ENCODE assay signal across 1 cellular context in the genomic region with DNA sequence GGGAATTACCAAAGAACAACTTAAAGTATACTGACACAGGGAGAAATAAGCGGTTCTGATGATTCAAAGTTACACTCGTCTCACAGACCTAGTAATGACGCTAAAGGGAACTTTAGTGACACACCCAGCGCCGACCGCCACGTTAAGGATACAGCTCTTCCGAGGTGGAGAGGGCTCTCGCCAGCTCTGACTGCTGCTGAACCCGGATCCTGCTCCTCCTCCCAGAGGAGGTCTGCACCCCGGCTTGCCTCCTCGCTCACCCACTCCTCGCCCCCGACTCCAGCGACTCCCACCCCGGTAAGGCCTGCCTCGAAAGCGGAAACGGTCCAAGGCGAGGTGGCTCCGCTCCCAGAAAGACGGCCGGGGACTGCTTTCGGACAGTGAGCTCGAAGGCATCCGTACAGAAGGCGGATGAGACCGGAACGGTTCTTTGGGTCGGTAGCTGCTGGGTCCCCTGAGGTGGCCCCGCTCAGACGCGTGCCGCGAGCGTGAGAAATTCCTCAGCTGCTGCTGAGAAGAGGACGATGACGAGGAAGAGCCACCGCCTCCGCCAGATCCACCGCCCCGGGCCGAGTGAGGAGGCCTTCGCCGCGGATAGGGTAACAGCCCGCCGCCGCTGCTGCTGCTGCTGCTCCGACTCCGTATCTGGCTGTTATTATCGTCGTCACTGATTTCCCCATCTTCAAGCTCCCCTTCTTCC.
A peak's percentile ranks its signal among the peaks of the same experiment; 100 is the strongest.
TF ChIP-seq lines count a peak whose summit lies in the region.

No MANE protein-coding gene starts in this region.

TF ChIP-seq in HepG2, 621 proteins besides CTCF, POLR2A, EP300 and RAD21 (continued from another document and continues in another):
- TF ChIP-seq ZNF75D (CRISPR knock-in tag; IDR thresholded peaks at IDR 0.05; ENCODE audit: borderline replicate concordance): no peak
- TF ChIP-seq ARID2 (CRISPR knock-in tag; IDR thresholded peaks at IDR 0.05; ENCODE audit: borderline replicate concordance): no peak; the same call in 1 of the 2 replicates
- TF ChIP-seq RXRA (CRISPR knock-in tag; IDR thresholded peaks at IDR 0.05): no peak
- no peak for TF ChIP-seq CREB1 (IDR thresholded peaks at IDR 0.05)
- TF ChIP-seq CREB1 (CRISPR knock-in tag; IDR thresholded peaks at IDR 0.05): no peak
- no peak for TF ChIP-seq TCF12 (IDR thresholded peaks at IDR 0.05)
- TF ChIP-seq TCF12 (CRISPR knock-in tag; IDR thresholded peaks at IDR 0.05): no peak
- TF ChIP-seq, protein P1, sequence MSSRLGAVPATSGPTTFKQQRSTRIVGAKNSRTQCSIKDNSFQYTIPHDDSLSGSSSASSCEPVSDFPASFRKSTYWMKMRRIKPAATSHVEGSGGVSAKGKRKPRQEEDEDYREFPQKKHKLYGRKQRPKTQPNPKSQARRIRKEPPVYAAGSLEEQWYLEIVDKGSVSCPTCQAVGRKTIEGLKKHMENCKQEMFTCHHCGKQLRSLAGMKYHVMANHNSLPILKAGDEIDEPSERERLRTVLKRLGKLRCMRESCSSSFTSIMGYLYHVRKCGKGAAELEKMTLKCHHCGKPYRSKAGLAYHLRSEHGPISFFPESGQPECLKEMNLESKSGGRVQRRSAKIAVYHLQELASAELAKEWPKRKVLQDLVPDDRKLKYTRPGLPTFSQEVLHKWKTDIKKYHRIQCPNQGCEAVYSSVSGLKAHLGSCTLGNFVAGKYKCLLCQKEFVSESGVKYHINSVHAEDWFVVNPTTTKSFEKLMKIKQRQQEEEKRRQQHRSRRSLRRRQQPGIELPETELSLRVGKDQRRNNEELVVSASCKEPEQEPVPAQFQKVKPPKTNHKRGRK (CRISPR knock-in tag; IDR thresholded peaks at IDR 0.05): no peak
- TF ChIP-seq JUN (CRISPR knock-in tag; IDR thresholded peaks at IDR 0.05): no peak
- TF ChIP-seq, protein P2, sequence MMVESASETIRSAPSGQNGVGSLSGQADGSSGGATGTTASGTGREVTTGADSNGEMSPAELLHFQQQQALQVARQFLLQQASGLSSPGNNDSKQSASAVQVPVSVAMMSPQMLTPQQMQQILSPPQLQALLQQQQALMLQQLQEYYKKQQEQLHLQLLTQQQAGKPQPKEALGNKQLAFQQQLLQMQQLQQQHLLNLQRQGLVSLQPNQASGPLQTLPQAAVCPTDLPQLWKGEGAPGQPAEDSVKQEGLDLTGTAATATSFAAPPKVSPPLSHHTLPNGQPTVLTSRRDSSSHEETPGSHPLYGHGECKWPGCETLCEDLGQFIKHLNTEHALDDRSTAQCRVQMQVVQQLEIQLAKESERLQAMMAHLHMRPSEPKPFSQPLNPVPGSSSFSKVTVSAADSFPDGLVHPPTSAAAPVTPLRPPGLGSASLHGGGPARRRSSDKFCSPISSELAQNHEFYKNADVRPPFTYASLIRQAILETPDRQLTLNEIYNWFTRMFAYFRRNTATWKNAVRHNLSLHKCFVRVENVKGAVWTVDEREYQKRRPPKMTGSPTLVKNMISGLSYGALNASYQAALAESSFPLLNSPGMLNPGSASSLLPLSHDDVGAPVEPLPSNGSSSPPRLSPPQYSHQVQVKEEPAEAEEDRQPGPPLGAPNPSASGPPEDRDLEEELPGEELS (CRISPR knock-in tag; IDR thresholded peaks at IDR 0.05): no peak
- TF ChIP-seq, protein P3, sequence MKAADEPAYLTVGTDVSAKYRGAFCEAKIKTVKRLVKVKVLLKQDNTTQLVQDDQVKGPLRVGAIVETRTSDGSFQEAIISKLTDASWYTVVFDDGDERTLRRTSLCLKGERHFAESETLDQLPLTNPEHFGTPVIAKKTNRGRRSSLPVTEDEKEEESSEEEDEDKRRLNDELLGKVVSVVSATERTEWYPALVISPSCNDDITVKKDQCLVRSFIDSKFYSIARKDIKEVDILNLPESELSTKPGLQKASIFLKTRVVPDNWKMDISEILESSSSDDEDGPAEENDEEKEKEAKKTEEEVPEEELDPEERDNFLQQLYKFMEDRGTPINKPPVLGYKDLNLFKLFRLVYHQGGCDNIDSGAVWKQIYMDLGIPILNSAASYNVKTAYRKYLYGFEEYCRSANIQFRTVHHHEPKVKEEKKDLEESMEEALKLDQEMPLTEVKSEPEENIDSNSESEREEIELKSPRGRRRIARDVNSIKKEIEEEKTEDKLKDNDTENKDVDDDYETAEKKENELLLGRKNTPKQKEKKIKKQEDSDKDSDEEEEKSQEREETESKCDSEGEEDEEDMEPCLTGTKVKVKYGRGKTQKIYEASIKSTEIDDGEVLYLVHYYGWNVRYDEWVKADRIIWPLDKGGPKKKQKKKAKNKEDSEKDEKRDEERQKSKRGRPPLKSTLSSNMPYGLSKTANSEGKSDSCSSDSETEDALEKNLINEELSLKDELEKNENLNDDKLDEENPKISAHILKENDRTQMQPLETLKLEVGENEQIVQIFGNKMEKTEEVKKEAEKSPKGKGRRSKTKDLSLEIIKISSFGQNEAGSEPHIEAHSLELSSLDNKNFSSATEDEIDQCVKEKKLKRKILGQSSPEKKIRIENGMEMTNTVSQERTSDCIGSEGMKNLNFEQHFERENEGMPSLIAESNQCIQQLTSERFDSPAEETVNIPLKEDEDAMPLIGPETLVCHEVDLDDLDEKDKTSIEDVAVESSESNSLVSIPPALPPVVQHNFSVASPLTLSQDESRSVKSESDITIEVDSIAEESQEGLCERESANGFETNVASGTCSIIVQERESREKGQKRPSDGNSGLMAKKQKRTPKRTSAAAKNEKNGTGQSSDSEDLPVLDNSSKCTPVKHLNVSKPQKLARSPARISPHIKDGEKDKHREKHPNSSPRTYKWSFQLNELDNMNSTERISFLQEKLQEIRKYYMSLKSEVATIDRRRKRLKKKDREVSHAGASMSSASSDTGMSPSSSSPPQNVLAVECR (CRISPR knock-in tag; IDR thresholded peaks at IDR 0.05; ENCODE audit: borderline replicate concordance): no peak
- TF ChIP-seq, protein P4, sequence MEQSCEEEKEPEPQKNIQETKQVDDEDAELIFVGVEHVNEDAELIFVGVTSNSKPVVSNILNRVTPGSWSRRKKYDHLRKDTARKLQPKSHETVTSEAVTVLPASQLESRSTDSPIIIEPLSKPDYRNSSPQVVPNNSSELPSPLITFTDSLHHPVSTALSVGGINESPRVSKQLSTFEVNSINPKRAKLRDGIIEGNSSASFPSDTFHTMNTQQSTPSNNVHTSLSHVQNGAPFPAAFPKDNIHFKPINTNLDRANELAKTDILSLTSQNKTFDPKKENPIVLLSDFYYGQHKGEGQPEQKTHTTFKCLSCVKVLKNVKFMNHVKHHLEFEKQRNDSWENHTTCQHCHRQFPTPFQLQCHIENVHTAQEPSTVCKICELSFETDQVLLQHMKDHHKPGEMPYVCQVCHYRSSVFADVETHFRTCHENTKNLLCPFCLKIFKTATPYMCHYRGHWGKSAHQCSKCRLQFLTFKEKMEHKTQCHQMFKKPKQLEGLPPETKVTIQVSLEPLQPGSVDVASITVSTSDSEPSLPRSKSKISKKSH (CRISPR knock-in tag; IDR thresholded peaks at IDR 0.05; ENCODE audit: borderline replicate concordance): peak; percentile 45; the same call in 1 of the 2 replicates
- TF ChIP-seq, protein P5, sequence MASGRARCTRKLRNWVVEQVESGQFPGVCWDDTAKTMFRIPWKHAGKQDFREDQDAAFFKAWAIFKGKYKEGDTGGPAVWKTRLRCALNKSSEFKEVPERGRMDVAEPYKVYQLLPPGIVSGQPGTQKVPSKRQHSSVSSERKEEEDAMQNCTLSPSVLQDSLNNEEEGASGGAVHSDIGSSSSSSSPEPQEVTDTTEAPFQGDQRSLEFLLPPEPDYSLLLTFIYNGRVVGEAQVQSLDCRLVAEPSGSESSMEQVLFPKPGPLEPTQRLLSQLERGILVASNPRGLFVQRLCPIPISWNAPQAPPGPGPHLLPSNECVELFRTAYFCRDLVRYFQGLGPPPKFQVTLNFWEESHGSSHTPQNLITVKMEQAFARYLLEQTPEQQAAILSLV (CRISPR knock-in tag; IDR thresholded peaks at IDR 0.05; ENCODE audit: borderline replicate concordance): peak; percentile 35; the same call in 1 of the 2 replicates
- TF ChIP-seq ARNT2 (CRISPR knock-in tag; IDR thresholded peaks at IDR 0.05; ENCODE audit: low read depth): no peak
- TF ChIP-seq, protein P6, sequence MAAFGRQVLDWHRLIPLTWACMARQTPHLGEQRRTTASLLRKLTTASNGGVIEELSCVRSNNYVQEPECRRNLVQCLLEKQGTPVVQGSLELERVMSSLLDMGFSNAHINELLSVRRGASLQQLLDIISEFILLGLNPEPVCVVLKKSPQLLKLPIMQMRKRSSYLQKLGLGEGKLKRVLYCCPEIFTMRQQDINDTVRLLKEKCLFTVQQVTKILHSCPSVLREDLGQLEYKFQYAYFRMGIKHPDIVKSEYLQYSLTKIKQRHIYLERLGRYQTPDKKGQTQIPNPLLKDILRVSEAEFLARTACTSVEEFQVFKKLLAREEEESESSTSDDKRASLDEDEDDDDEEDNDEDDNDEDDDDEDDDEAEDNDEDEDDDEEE (CRISPR knock-in tag; IDR thresholded peaks at IDR 0.05): 0 out of 2 replicates have a peak, but pooled peaks have one; percentile 22
- no peak for TF ChIP-seq ZIK1 (CRISPR knock-in tag; IDR thresholded peaks at IDR 0.05; ENCODE audit: borderline replicate concordance, low read depth)
- TF ChIP-seq, protein P7, sequence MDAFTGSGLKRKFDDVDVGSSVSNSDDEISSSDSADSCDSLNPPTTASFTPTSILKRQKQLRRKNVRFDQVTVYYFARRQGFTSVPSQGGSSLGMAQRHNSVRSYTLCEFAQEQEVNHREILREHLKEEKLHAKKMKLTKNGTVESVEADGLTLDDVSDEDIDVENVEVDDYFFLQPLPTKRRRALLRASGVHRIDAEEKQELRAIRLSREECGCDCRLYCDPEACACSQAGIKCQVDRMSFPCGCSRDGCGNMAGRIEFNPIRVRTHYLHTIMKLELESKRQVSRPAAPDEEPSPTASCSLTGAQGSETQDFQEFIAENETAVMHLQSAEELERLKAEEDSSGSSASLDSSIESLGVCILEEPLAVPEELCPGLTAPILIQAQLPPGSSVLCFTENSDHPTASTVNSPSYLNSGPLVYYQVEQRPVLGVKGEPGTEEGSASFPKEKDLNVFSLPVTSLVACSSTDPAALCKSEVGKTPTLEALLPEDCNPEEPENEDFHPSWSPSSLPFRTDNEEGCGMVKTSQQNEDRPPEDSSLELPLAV (CRISPR knock-in tag; conservative IDR thresholded peaks at IDR 0.05; ENCODE audit: low read depth): no peak
- TF ChIP-seq ZNF782 (CRISPR knock-in tag; IDR thresholded peaks at IDR 0.05; ENCODE audit: borderline replicate concordance): no peak
- TF ChIP-seq, protein P8, sequence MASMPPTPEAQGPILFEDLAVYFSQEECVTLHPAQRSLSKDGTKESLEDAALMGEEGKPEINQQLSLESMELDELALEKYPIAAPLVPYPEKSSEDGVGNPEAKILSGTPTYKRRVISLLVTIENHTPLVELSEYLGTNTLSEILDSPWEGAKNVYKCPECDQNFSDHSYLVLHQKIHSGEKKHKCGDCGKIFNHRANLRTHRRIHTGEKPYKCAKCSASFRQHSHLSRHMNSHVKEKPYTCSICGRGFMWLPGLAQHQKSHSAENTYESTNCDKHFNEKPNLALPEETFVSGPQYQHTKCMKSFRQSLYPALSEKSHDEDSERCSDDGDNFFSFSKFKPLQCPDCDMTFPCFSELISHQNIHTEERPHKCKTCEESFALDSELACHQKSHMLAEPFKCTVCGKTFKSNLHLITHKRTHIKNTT (CRISPR knock-in tag; IDR thresholded peaks at IDR 0.05): no peak
- TF ChIP-seq, protein P9, sequence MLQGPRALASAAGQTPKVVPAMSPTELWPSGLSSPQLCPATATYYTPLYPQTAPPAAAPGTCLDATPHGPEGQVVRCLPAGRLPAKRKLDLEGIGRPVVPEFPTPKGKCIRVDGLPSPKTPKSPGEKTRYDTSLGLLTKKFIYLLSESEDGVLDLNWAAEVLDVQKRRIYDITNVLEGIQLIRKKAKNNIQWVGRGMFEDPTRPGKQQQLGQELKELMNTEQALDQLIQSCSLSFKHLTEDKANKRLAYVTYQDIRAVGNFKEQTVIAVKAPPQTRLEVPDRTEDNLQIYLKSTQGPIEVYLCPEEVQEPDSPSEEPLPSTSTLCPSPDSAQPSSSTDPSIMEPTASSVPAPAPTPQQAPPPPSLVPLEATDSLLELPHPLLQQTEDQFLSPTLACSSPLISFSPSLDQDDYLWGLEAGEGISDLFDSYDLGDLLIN (CRISPR knock-in tag; IDR thresholded peaks at IDR 0.05; ENCODE audit: borderline replicate concordance): no peak
- TF ChIP-seq, protein P10, sequence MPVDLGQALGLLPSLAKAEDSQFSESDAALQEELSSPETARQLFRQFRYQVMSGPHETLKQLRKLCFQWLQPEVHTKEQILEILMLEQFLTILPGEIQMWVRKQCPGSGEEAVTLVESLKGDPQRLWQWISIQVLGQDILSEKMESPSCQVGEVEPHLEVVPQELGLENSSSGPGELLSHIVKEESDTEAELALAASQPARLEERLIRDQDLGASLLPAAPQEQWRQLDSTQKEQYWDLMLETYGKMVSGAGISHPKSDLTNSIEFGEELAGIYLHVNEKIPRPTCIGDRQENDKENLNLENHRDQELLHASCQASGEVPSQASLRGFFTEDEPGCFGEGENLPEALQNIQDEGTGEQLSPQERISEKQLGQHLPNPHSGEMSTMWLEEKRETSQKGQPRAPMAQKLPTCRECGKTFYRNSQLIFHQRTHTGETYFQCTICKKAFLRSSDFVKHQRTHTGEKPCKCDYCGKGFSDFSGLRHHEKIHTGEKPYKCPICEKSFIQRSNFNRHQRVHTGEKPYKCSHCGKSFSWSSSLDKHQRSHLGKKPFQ (CRISPR knock-in tag; IDR thresholded peaks at IDR 0.05; ENCODE audit: insufficient replicate concordance): no peak
- TF ChIP-seq, protein P11, sequence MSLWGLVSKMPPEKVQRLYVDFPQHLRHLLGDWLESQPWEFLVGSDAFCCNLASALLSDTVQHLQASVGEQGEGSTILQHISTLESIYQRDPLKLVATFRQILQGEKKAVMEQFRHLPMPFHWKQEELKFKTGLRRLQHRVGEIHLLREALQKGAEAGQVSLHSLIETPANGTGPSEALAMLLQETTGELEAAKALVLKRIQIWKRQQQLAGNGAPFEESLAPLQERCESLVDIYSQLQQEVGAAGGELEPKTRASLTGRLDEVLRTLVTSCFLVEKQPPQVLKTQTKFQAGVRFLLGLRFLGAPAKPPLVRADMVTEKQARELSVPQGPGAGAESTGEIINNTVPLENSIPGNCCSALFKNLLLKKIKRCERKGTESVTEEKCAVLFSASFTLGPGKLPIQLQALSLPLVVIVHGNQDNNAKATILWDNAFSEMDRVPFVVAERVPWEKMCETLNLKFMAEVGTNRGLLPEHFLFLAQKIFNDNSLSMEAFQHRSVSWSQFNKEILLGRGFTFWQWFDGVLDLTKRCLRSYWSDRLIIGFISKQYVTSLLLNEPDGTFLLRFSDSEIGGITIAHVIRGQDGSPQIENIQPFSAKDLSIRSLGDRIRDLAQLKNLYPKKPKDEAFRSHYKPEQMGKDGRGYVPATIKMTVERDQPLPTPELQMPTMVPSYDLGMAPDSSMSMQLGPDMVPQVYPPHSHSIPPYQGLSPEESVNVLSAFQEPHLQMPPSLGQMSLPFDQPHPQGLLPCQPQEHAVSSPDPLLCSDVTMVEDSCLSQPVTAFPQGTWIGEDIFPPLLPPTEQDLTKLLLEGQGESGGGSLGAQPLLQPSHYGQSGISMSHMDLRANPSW (CRISPR knock-in tag; IDR thresholded peaks at IDR 0.05; ENCODE audit: borderline replicate concordance): no peak
- TF ChIP-seq RFXANK (CRISPR knock-in tag; IDR thresholded peaks at IDR 0.05): no peak
- no peak for TF ChIP-seq MAZ (IDR thresholded peaks at IDR 0.05; ENCODE audit: borderline replicate concordance, low read depth, low read length)
- 0 out of 2 replicates have a peak, but pooled peaks have one; percentile 15 for TF ChIP-seq MAZ (CRISPR knock-in tag; IDR thresholded peaks at IDR 0.05; ENCODE audit: low read depth)
